In the genomic region with DNA sequence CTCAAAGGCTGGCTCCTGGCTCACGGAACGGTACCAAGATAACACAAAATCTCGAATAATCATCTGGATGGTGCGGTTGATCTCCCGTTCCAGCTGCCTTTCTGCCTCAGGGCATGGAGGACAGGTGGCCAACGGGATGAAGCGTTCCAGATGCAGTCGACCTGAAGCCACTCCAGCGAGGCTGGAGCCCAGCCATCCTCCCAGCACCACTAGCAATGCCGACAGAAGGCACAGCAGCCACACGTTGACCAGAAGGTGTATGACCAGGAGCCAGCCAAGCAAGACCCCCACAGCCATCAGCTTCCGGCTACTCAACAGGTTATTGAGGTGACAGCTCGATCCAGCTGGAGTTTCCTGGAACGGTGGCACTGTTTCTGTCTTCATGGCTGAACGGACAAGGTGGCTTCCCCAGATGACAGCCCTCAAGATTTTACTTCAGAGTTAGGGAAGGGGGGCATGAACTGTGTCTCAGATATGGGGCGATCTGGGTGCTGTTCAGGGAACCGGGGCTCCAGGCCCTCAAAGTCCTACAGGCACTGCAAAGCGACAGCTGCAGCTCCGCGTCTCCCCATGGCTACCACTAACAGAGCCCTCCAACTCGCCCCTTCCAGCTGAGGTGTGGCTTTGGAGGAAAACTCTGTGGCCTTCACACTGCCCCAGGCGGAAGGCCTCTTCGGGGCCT, we compare ENCODE assay signal across 8 cellular contexts. TPM values are rescaled to one million over a fixed set of nuclear protein-coding genes. Genes with fewer than 3 reads are reported as not detected.
DNase-seq lines count a peak whose midpoint lies in the region; ATAC-seq and TF ChIP-seq lines count a peak whose summit lies in the region.

No MANE protein-coding gene starts in this region.

- H3K9ac ChIP-seq in SK-N-SH (peak overlapping the region; percentile 92), HUES64 (ENCODE audit: low read depth, low read length) (peak overlapping the region; percentile 88), mammary epithelial cell (ENCODE audit: insufficient read depth, low read length) (peak overlapping the region; percentile 75), mucosa of rectum (ENCODE audit: low read depth in 1 of 2, low read length in 2 of 2) (peak overlapping the region; percentile 75 to 93)

- peak overlapping the region; percentile 68 to 73; a peak in 3 of 4 replicates for H3K27ac ChIP-seq in SK-N-SH (ENCODE audit: low read depth in 2 of 2, low read length in 1 of 2)
- peak overlapping the region; percentile 37; the same call in 1 of the 2 replicates for H3K27ac ChIP-seq in HUES64 (ENCODE audit: low read depth, low read length)
- peak overlapping the region; percentile 62 for H3K27ac ChIP-seq in mammary epithelial cell (ENCODE audit: insufficient read depth, low read depth, low read length)
- H3K27ac ChIP-seq in mucosa of rectum (ENCODE audit: low read depth in 2 of 2, low read length in 2 of 2): peak overlapping the region; percentile 64 to 81

- H3K79me2 ChIP-seq in SK-N-SH (ENCODE audit: insufficient read depth) (peaks cover 51% of the 10 kb centered on the region), mammary epithelial cell (ENCODE audit: insufficient read depth, low read length) (peaks cover 50% of the 10 kb centered on the region)

- peaks cover 2% of the 10 kb centered on the region for H3F3A ChIP-seq in SK-N-SH (replicated peaks; ENCODE audit: insufficient read depth)

- peaks cover 9 to 18% of the 10 kb centered on the region in 2 experiments for H3K4me1 ChIP-seq in SK-N-SH (ENCODE audit: control insufficient read depth in 1 of 2, insufficient read depth in 2 of 2, low read depth in 1 of 2, low read length in 1 of 2)
- H3K4me1 ChIP-seq in HUES64 (ENCODE audit: insufficient read depth, low read length): peaks cover 7% of the 10 kb centered on the region
- H3K4me1 ChIP-seq in mammary epithelial cell (ENCODE audit: insufficient read depth, low read length): peaks cover 13% of the 10 kb centered on the region
- H3K4me1 ChIP-seq in mucosa of rectum (ENCODE audit: control insufficient read depth in 2 of 2, insufficient read depth in 2 of 2, low read length in 2 of 2): peaks cover 15 to 16% of the 10 kb centered on the region in 2 donors

- H4K20me1 ChIP-seq in SK-N-SH (ENCODE audit: insufficient read depth) (no peaks in the 10 kb centered on the region; the same call in 1 of the 2 replicates), mammary epithelial cell (ENCODE audit: insufficient read depth, low read length) (no peaks in the 10 kb centered on the region)

- peaks cover 26 to 37% of the 10 kb centered on the region in 2 experiments for H3K36me3 ChIP-seq in SK-N-SH (replicated peaks in 1 of 2; ENCODE audit: control insufficient read depth in 1 of 2, insufficient read depth in 2 of 2, low read length in 1 of 2)
- peaks cover 29% of the 10 kb centered on the region for H3K36me3 ChIP-seq in HUES64 (ENCODE audit: insufficient read depth, low read length)
- peaks cover 12% of the 10 kb centered on the region for H3K36me3 ChIP-seq in mammary epithelial cell (ENCODE audit: insufficient read depth, low read length)
- peaks cover 11 to 25% of the 10 kb centered on the region in 2 donors for H3K36me3 ChIP-seq in mucosa of rectum (ENCODE audit: control insufficient read depth in 2 of 2, insufficient read depth in 2 of 2, low read length in 2 of 2)

- no peak for TF ChIP-seq EP300 in SK-N-SH (IDR thresholded peaks at IDR 0.05; ENCODE audit: borderline replicate concordance in 1 of 2, low read depth in 1 of 2, low read length in 1 of 2)

- dilution Hi-C loops in mammary epithelial cell (cut with HindIII; ENCODE audit: low sequenced_read_pairs): no loop called here

- TF ChIP-seq CTCF in SK-N-SH (IDR thresholded peaks at IDR 0.05) (no peak), mammary epithelial cell (conservative IDR thresholded peaks at IDR 0.05 in 1 of 2, IDR thresholded peaks at IDR 0.05 in 1 of 2; ENCODE audit: extremely low read depth in 1 of 2, insufficient read depth in 1 of 2, low read depth in 1 of 2, low read length in 2 of 2) (no peak)

- POLR2A ChIA-PET in SK-N-SH (lab: Yijun Ruan, JAX): no interaction called here

- no peak; the same call in 2 of the 3 replicates for ATAC-seq in SK-N-SH treated with all-trans-retinoic acid at 6 μM for 48 hours
- ATAC-seq in HG03095 (IDR thresholded peaks at IDR 0.05; ENCODE audit: unreplicated experiment): no peak

- CTCF ChIA-PET in SK-N-SH (lab: Yijun Ruan, JAX) (interaction anchor here (0.6 to 4.0 kb wide), 35 partner anchors 9 to 1551 kb away, joined by 3 to 25 read pairs (median 4); no protein-coding TSS in a partner anchor), mammary epithelial cell (lab: Charles Lee; ENCODE audit: low non-redundant PET) (interaction anchor here (0.6 to 0.8 kb wide), 2 partner anchors 19 to 759 kb away, joined by 3 to 5 read pairs; no protein-coding TSS in a partner anchor)

- H3K4me2 ChIP-seq in SK-N-SH (peak overlapping the region; percentile 95), mammary epithelial cell (ENCODE audit: insufficient read depth, low read depth, low read length) (peak overlapping the region; percentile 95)

- no peak for TF ChIP-seq RAD21 in SK-N-SH (IDR thresholded peaks at IDR 0.05; ENCODE audit: low read length)

- H3K4me3 ChIP-seq in SK-N-SH (ENCODE audit: low read depth in 2 of 2, low read length in 1 of 2) (peak overlapping the region; percentile 90 to 96), HUES64 (ENCODE audit: low read length) (peak overlapping the region; percentile 93), mammary epithelial cell (replicated peaks in 1 of 3; ENCODE audit: insufficient read depth in 1 of 3, low read depth in 2 of 3, low read length in 3 of 3) (peak overlapping the region; percentile 66 to 86 (median 84)), mucosa of rectum (ENCODE audit: low read length in 2 of 2) (peak overlapping the region; percentile 82 to 87)

- 18% methylated on average over 20 of the region's 23 CpGs for WGBS in SK-N-SH (ENCODE audit: low lambda C conversion rate)
- WGBS in HUES64: 53% methylated on average over 23 of the region's 23 CpGs
- WGBS in mammary epithelial cell (ENCODE audit: low coverage, missing lambda C conversion rate): 15% methylated on average over 22 of the region's 23 CpGs

- H3K27me3 ChIP-seq in SK-N-SH (ENCODE audit: insufficient read depth) (no peaks in the 10 kb centered on the region), HUES64 (ENCODE audit: insufficient read depth, low read length) (peaks cover 17% of the 10 kb centered on the region), mammary epithelial cell (ENCODE audit: insufficient read depth, low read length) (peaks cover 2% of the 10 kb centered on the region), mucosa of rectum (ENCODE audit: control insufficient read depth in 2 of 2, insufficient read depth in 2 of 2, low read length in 2 of 2) (no peaks in the 10 kb centered on the region)

- DNase-seq in SK-N-SH (peak; percentile 30), mammary epithelial cell (no peak), putamen (ENCODE audit: low spot score) (no peak), posterior cingulate gyrus (no peak)

- H2AFZ ChIP-seq in SK-N-SH (ENCODE audit: low read depth) (peak overlapping the region; percentile 79), mammary epithelial cell (ENCODE audit: low read depth, low read length) (peak overlapping the region; percentile 79)

- no peaks in the 10 kb centered on the region for H3K9me3 ChIP-seq in SK-N-SH
- H3K9me3 ChIP-seq in HUES64 (ENCODE audit: insufficient read depth, low read depth, low read length): no peaks in the 10 kb centered on the region
- no peaks in the 10 kb centered on the region for H3K9me3 ChIP-seq in mammary epithelial cell (replicated peaks; ENCODE audit: insufficient read depth, low read length)
- no peaks in the 10 kb centered on the region for H3K9me3 ChIP-seq in mucosa of rectum (ENCODE audit: control insufficient read depth in 2 of 2, low read length in 2 of 2)

- H3K9me2 ChIP-seq in SK-N-SH: no peaks in the 10 kb centered on the region

- TSS peak; percentile 27 for BruUV-seq in mammary epithelial cell (replicated peaks; lab: Mats Ljungman, UMichigan)

- intact Hi-C loops in mammary epithelial cell (cut with micrococcal nuclease) (no loop called here), posterior cingulate gyrus (cut with DNase I) (no loop called here)

- in situ Hi-C loops in mammary epithelial cell (cut with MboI; ENCODE audit: low sequenced_read_pairs in 2 of 2): no loop called here

TF ChIP-seq in SK-N-SH treated with all-trans-retinoic acid at 6 μM for 48 hours, 23 proteins besides CTCF, POLR2A, EP300 and RAD21 (continues in another document):
- TF ChIP-seq BACH2 (CRISPR knock-in tag; IDR thresholded peaks at IDR 0.05; ENCODE audit: borderline replicate concordance): no peak
- TF ChIP-seq GLIS3 (CRISPR knock-in tag; IDR thresholded peaks at IDR 0.05): no peak
- TF ChIP-seq, protein P1, sequence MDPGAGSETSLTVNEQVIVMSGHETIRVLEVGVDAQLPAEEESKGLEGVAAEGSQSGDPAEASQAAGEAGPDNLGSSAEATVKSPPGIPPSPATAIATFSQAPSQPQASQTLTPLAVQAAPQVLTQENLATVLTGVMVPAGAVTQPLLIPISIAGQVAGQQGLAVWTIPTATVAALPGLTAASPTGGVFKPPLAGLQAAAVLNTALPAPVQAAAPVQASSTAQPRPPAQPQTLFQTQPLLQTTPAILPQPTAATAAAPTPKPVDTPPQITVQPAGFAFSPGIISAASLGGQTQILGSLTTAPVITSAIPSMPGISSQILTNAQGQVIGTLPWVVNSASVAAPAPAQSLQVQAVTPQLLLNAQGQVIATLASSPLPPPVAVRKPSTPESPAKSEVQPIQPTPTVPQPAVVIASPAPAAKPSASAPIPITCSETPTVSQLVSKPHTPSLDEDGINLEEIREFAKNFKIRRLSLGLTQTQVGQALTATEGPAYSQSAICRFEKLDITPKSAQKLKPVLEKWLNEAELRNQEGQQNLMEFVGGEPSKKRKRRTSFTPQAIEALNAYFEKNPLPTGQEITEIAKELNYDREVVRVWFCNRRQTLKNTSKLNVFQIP (CRISPR knock-in tag; IDR thresholded peaks at IDR 0.05; ENCODE audit: borderline replicate concordance, low read depth): no peak
- TF ChIP-seq OSR1 (CRISPR knock-in tag; IDR thresholded peaks at IDR 0.05): no peak
- no peak for TF ChIP-seq SNAI2 (CRISPR knock-in tag; IDR thresholded peaks at IDR 0.05)
- no peak for TF ChIP-seq TCF4 (CRISPR knock-in tag; IDR thresholded peaks at IDR 0.05; ENCODE audit: borderline replicate concordance)

RNA-seq across cellular contexts. Expression of a gene that starts 0.6 kb away (rescaled TPM):
- polyA plus RNA-seq in SK-N-SH (2012; rRNA removed) (16.6 and 21.9 TPM in 2 replicates), mammary epithelial cell (40.8 TPM)
- 16.6 and 19.4 TPM in 2 replicates for polyA plus RNA-seq in SK-N-SH (2012; cell fraction: cytosol; rRNA removed)
- polyA plus RNA-seq in SK-N-SH (2012; cell fraction: nucleus; rRNA removed): 31.1 and 34.7 TPM in 2 replicates
- 16.8 TPM for polyA plus RNA-seq in HUES64 (2013, experiment 1 of 2)
- 16.2 TPM for polyA plus RNA-seq in HUES64 (2013, experiment 2 of 2)
- 100 to 1,000 TPM in 1 of 2 donors, 10 to 100 TPM in 1; 56.4 to 112 TPM for total RNA-seq in mammary epithelial cell
- polyA minus RNA-seq in mammary epithelial cell: 82.7 TPM
